1 cellular context compared by ENCODE assay signal in genomic region chr19:4224470-4224869, GRCh38.
TF ChIP-seq lines count a peak whose summit lies in the region.

No MANE protein-coding gene starts in this region.

TF ChIP-seq in HepG2, 621 proteins besides CTCF, POLR2A, EP300 and RAD21 (continues in another document):
- TF ChIP-seq RAD51 (IDR thresholded peaks at IDR 0.05; ENCODE audit: borderline replicate concordance) (no peak), PHF20 (CRISPR knock-in tag; IDR thresholded peaks at IDR 0.05) (no peak), ZFP82 (CRISPR knock-in tag; IDR thresholded peaks at IDR 0.05; ENCODE audit: borderline replicate concordance) (no peak), ZNF547 (CRISPR knock-in tag; IDR thresholded peaks at IDR 0.05) (no peak), RFXANK (CRISPR knock-in tag; IDR thresholded peaks at IDR 0.05) (no peak), ARNTL (CRISPR knock-in tag; IDR thresholded peaks at IDR 0.05) (no peak), CBX2 (IDR thresholded peaks at IDR 0.05; ENCODE audit: low read depth, low read length) (no peak), CBX2 (CRISPR knock-in tag; IDR thresholded peaks at IDR 0.05; ENCODE audit: low read depth) (no peak), CENPX (CRISPR knock-in tag; IDR thresholded peaks at IDR 0.05) (no peak), ZNF546 (CRISPR knock-in tag; conservative IDR thresholded peaks at IDR 0.05) (no peak), TFDP1 (CRISPR knock-in tag; IDR thresholded peaks at IDR 0.05; ENCODE audit: borderline replicate concordance) (no peak), JUN (CRISPR knock-in tag; IDR thresholded peaks at IDR 0.05) (no peak), ZBTB49 (CRISPR knock-in tag; IDR thresholded peaks at IDR 0.05; ENCODE audit: borderline replicate concordance) (no peak), ZC3H13 (CRISPR knock-in tag; IDR thresholded peaks at IDR 0.05) (0 out of 2 replicates have a peak, but pooled peaks have one; percentile 49), MAFK (conservative IDR thresholded peaks at IDR 0.05 in 1 of 2, IDR thresholded peaks at IDR 0.05 in 1 of 2; ENCODE audit: low read length in 2 of 2) (no peak), KDM1A (CRISPR knock-in tag; IDR thresholded peaks at IDR 0.05) (no peak), HOXA7 (CRISPR knock-in tag; IDR thresholded peaks at IDR 0.05) (no peak), DR1 (CRISPR knock-in tag; IDR thresholded peaks at IDR 0.05) (no peak), ZNF317 (CRISPR knock-in tag; IDR thresholded peaks at IDR 0.05) (no peak), NAIF1 (CRISPR knock-in tag; IDR thresholded peaks at IDR 0.05; ENCODE audit: borderline replicate concordance) (no peak), ZNF75D (CRISPR knock-in tag; IDR thresholded peaks at IDR 0.05; ENCODE audit: borderline replicate concordance) (no peak), ZNF772 (CRISPR knock-in tag; IDR thresholded peaks at IDR 0.05) (no peak), ZNF720 (CRISPR knock-in tag; IDR thresholded peaks at IDR 0.05) (no peak), ZNF644 (CRISPR knock-in tag; IDR thresholded peaks at IDR 0.05; ENCODE audit: low read depth) (no peak), TCF7L2 (IDR thresholded peaks at IDR 0.05; ENCODE audit: low read depth, low read length) (no peak), PLSCR1 (CRISPR knock-in tag; IDR thresholded peaks at IDR 0.05; ENCODE audit: borderline replicate concordance) (no peak), LRRFIP1 (CRISPR knock-in tag; conservative IDR thresholded peaks at IDR 0.05) (no peak), CEBPG (CRISPR knock-in tag; IDR thresholded peaks at IDR 0.05) (no peak), SPEN (CRISPR knock-in tag; IDR thresholded peaks at IDR 0.05; ENCODE audit: low read depth) (peak; percentile 54; the same call in 1 of the 2 replicates), ZNF746 (CRISPR knock-in tag; IDR thresholded peaks at IDR 0.05) (no peak), SMYD3 (CRISPR knock-in tag; IDR thresholded peaks at IDR 0.05) (no peak), HCFC1 (IDR thresholded peaks at IDR 0.05; ENCODE audit: low read depth, low read length) (no peak), REXO4 (CRISPR knock-in tag; IDR thresholded peaks at IDR 0.05; ENCODE audit: borderline replicate concordance) (no peak), USF2 (IDR thresholded peaks at IDR 0.05; ENCODE audit: low read depth, low read length) (no peak), USF2 (CRISPR knock-in tag; IDR thresholded peaks at IDR 0.05; ENCODE audit: borderline replicate concordance) (no peak), ZFP36L2 (CRISPR knock-in tag; IDR thresholded peaks at IDR 0.05) (no peak), EED (CRISPR knock-in tag; IDR thresholded peaks at IDR 0.05) (no peak), TEAD2 (CRISPR knock-in tag; IDR thresholded peaks at IDR 0.05) (no peak), POGK (CRISPR knock-in tag; conservative IDR thresholded peaks at IDR 0.05) (no peak), THAP9 (CRISPR knock-in tag; IDR thresholded peaks at IDR 0.05; ENCODE audit: borderline replicate concordance) (no peak), ZNF616 (CRISPR knock-in tag; IDR thresholded peaks at IDR 0.05; ENCODE audit: low read depth) (no peak), ZNF281 (CRISPR knock-in tag; IDR thresholded peaks at IDR 0.05; ENCODE audit: borderline replicate concordance) (peak; percentile 95), XRCC5 (optimal IDR thresholded peaks at IDR 0.05; ENCODE audit: low read length) (no peak), YEATS2 (CRISPR knock-in tag; IDR thresholded peaks at IDR 0.05; ENCODE audit: borderline replicate concordance) (no peak), PITX1 (CRISPR knock-in tag; IDR thresholded peaks at IDR 0.05) (no peak), CREM (IDR thresholded peaks at IDR 0.05) (no peak), CREM (CRISPR knock-in tag; IDR thresholded peaks at IDR 0.05) (no peak), KMT2A (CRISPR knock-in tag; IDR thresholded peaks at IDR 0.05) (no peak), IRF2 (CRISPR knock-in tag; IDR thresholded peaks at IDR 0.05) (no peak), GMEB1 (CRISPR knock-in tag; IDR thresholded peaks at IDR 0.05; ENCODE audit: borderline replicate concordance) (no peak), ZNF549 (CRISPR knock-in tag; IDR thresholded peaks at IDR 0.05) (no peak)
